ENCODE assay signal across 8 cellular contexts in genomic region chr3:35908366-35909232, GRCh38.
DNase-seq lines count a peak whose midpoint lies in the region; ATAC-seq, FAIRE-seq and TF ChIP-seq lines count a peak whose summit lies in the region.

No MANE protein-coding gene starts in this region.

- no peak overlapping the region for H3K27ac ChIP-seq in WERI-Rb-1
- no peak overlapping the region for H3K27ac ChIP-seq in lung (ENCODE audit: low read depth in 1 of 2, low read length in 1 of 2)

- peak; percentile 87 for DNase-seq in NCI-H2029 treated with DMSO at 0.1 percent for 48 hours (lab: John Stamatoyannopoulos, UW)
- DNase-seq in WERI-Rb-1: peak; percentile 73
- DNase-seq in dermis microvascular lymphatic vessel endothelial cell (ENCODE audit: low read depth in 2 of 2): peak; percentile 61 to 77
- peak; percentile 62 for DNase-seq in lung (ENCODE audit: low spot score)
- DNase-seq in stimulated activated naive CD8-positive, alpha-beta T cell treated with anti-CD3 and anti-CD28 coated beads, Interleukin-15, Interleukin-2, amounts not matched to agents 100 U/mL and 50 U/mL, for 24 hours: peak; percentile 60

- no peaks in the 10 kb centered on the region for H3K4me1 ChIP-seq in lung (ENCODE audit: control insufficient read depth in 2 of 2, insufficient read depth in 2 of 2, low read length in 2 of 2)

- H3K27me3 ChIP-seq in WERI-Rb-1 (ENCODE audit: insufficient read depth, low read depth, severe bottlenecking) (no peaks in the 10 kb centered on the region), lung (ENCODE audit: control insufficient read depth, insufficient read depth) (no peaks in the 10 kb centered on the region)

- H3K4me3 ChIP-seq in WERI-Rb-1 (ENCODE audit: low read depth, low read length) (no peak overlapping the region), lung (no peak overlapping the region)

- no peaks in the 10 kb centered on the region for H3K9me3 ChIP-seq in WERI-Rb-1 (ENCODE audit: severe bottlenecking)
- H3K9me3 ChIP-seq in lung (ENCODE audit: control insufficient read depth in 2 of 2, insufficient read depth in 1 of 2, low read length in 1 of 2): no peaks in the 10 kb centered on the region

- ATAC-seq in HG02798 (IDR thresholded peaks at IDR 0.05; ENCODE audit: poor library complexity, unreplicated experiment) (peak; percentile 84), lung (ENCODE audit: insufficient read depth, low FRiP score) (no peak)
- no peak for ATAC-seq in stimulated activated naive CD8-positive, alpha-beta T cell treated with anti-CD3 and anti-CD28 coated beads, Interleukin-15, Interleukin-2, amounts not matched to agents 100 U/mL and 50 U/mL, for 24 hours

- WGBS in lung, 2 donors: 37 to 39% methylated on average over 9 of the region's 9 CpGs

- peak; percentile 53 for FAIRE-seq in A204.1 (lab: Jason Lieb, UNC)

- H3K36me3 ChIP-seq in WERI-Rb-1: no peaks in the 10 kb centered on the region
- H3K36me3 ChIP-seq in lung (ENCODE audit: control insufficient read depth in 2 of 2, insufficient read depth in 2 of 2, low read length in 2 of 2): no peaks in the 10 kb centered on the region

- TF ChIP-seq CTCF in GM12874 (IDR thresholded peaks at IDR 0.05; ENCODE audit: insufficient read depth, low read depth, low read length): peak; percentile 56
- peak; percentile 66 for TF ChIP-seq CTCF in WERI-Rb-1 (IDR thresholded peaks at IDR 0.05; ENCODE audit: low read depth, low read length)
- peak; percentile 43 for TF ChIP-seq CTCF in lung (IDR thresholded peaks at IDR 0.05; ENCODE audit: control extremely low read depth, extremely low read depth)
